ENCODE assay signal across 8 cellular contexts in genomic region chr1:32291708-32292508, GRCh38. TPM values are rescaled to one million over a fixed set of nuclear protein-coding genes. Genes with fewer than 3 reads are reported as not detected.
DNase-seq lines count a peak whose midpoint lies in the region; ATAC-seq, FAIRE-seq and TF ChIP-seq lines count a peak whose summit lies in the region.

TSS of gene HDAC1 (plus strand) at chr1:32292083. CDS start at chr1:32292170, 87 bp downstream.

- under 1% methylated on average over 64 of the region's 64 CpGs for WGBS in right cardiac atrium

- DNase-seq in NCI-H1930 (lab: John Stamatoyannopoulos, UW) (peak; percentile 80 to 87), anterior cingulate cortex (lab: John Stamatoyannopoulos, UW) (peak; percentile 16 to 89 (median 78)), right cardiac atrium (peak; percentile 96 to 99 (median 99)), pulmonary artery endothelial cell (ENCODE audit: low read depth, low spot score) (peak; percentile 83), urothelium cell line (ENCODE audit: low spot score) (peak; percentile 99)

- no peaks in the 10 kb centered on the region for H3K27me3 ChIP-seq in right cardiac atrium (ENCODE audit: control insufficient read depth, insufficient read depth)

- FAIRE-seq in urothelium cell line (lab: Jason Lieb, UNC) = peak; percentile 17

- H3K9me3 ChIP-seq in right cardiac atrium (ENCODE audit: control insufficient read depth, low read length) = no peaks in the 10 kb centered on the region

- TF ChIP-seq POLR2A in GM18505 (IDR thresholded peaks at IDR 0.05; ENCODE audit: borderline replicate concordance, extremely low read depth, insufficient read depth, insufficient read length) = peak; percentile 79

- H3K27ac ChIP-seq in right cardiac atrium (ENCODE audit: low read length) = peak within 1 kb of the TSS; percentile 43

- H3K4me1 ChIP-seq in right cardiac atrium (ENCODE audit: control insufficient read depth, insufficient read depth, low read length) = no peaks in the 10 kb centered on the region

- intact Hi-C loops in T-helper 2 cell treated with Interferon-gamma antibody and Interleukin-4, amounts not matched to agents 100 ng/mL and 5 ng/mL, for 36 hours (cut with micrococcal nuclease) = loop anchor here (1.0 to 5.0 kb wide), 6 partner anchors 43 to 359 kb away; partner anchors contain the start of genes EIF3I, KPNA6, MARCKSL1 and RBBP4
- intact Hi-C loops in right cardiac atrium (cut with DNase I) = loop anchor here in 1 of 4 donors (10.0 kb wide), 1 partner anchor 47 kb away; the partner anchor contains the start of gene FAM167B

- peak within 1 kb of the TSS; percentile 85 for H3K4me3 ChIP-seq in right cardiac atrium (ENCODE audit: low read length)

- ATAC-seq in GM18505 (IDR thresholded peaks at IDR 0.05; ENCODE audit: unreplicated experiment) (peak; percentile 95), HG02970 (IDR thresholded peaks at IDR 0.05; ENCODE audit: low FRiP score, unreplicated experiment) (peak; percentile 94), right cardiac atrium (peak; percentile 98 to 99)

RNA-seq across cellular contexts. Expression of gene HDAC1, which starts in this region (rescaled TPM):
- total RNA-seq in T-helper 2 cell treated with Interferon-gamma antibody and Interleukin-4, amounts not matched to agents 100 ng/mL and 5 ng/mL, for 36 hours = 202 and 216 TPM in 2 replicates
- total RNA-seq in right cardiac atrium = 10 to 100 TPM; 34.1 to 44.9 (median 39.5) TPM
- 28.1 TPM for polyA plus RNA-seq in right cardiac atrium
- 108 and 140 TPM in 2 replicates for total RNA-seq in pulmonary artery endothelial cell

Comparison
In these comparisons a context has a peak if more than half of its experiments do, and no peak if none do; other contexts are left out.
1. Peak in every context shown above with its lines: DNase-seq, ATAC-seq, H3K4me3 ChIP-seq and H3K27ac ChIP-seq.